11 cellular contexts compared by ENCODE assay signal in genomic region chr7:34133356-34133982, GRCh38.
DNase-seq lines count a peak whose midpoint lies in the region; ATAC-seq and TF ChIP-seq lines count a peak whose summit lies in the region.
"Had no signal": no experiment of that assay in that cellular context is flagged by ENCODE, and none has a peak within 500 bp of the region (broad histone marks: within the 10 kb centered on the region; RNA-seq: fewer than 3 reads in every experiment).

No MANE protein-coding gene starts in this region.

- no peak overlapping the region for H3K4me3 ChIP-seq in foreskin fibroblast (ENCODE audit: low read depth in 1 of 2, low read length in 2 of 2)

- peak; percentile 85 for DNase-seq in A172 (ENCODE audit: low spot score)
- peak; percentile 90 for DNase-seq in GM04504 (ENCODE audit: low read depth)
- peak; percentile 86 to 90 for DNase-seq in foreskin fibroblast
- no peak for DNase-seq in stimulated activated CD4-positive, alpha-beta T cell treated with anti-CD3 and anti-CD28 coated beads, Interleukin-2, amount 100 ng/mL, for 24 hours
- no peak for DNase-seq in central memory CD4-positive, alpha-beta T cell
- no peak for DNase-seq in GM10248 (ENCODE audit: extremely low spot score)
- DNase-seq: activated T-cell treated with anti-CD3 and anti-CD28 coated beads for 4 hours, T-helper 9 cell had no signal

- TF ChIP-seq CTCF in foreskin fibroblast (IDR thresholded peaks at IDR 0.05; ENCODE audit: low read depth, low read length) (no peak), GM10248 (IDR thresholded peaks at IDR 0.05; ENCODE audit: control extremely low read depth, extremely low read depth, low read depth, missing control alignments) (no peak)

- POLR2A ChIA-PET in GM10248 (lab: Yijun Ruan, JAX) = no interaction called here

- CTCF ChIA-PET in GM10248 (lab: Yijun Ruan, JAX) = interaction anchor here (1.2 to 1.5 kb wide), 4 partner anchors 10 to 75 kb away, joined by 3 to 4 read pairs (median 3); no protein-coding TSS in a partner anchor

- ATAC-seq in SK-N-SH treated with all-trans-retinoic acid at 6 μM for 48 hours (peak; percentile 89), GM21529 (IDR thresholded peaks at IDR 0.05; ENCODE audit: unreplicated experiment) (no peak)
- ATAC-seq: stimulated activated naive CD8-positive, alpha-beta T cell treated with anti-CD3 and anti-CD28 coated beads, Interleukin-15, amount 100 ng/mL, for 72 hours had no signal

TF ChIP-seq in SK-N-SH treated with all-trans-retinoic acid at 6 μM for 48 hours, 23 proteins besides CTCF, POLR2A, EP300 and RAD21:
- TF ChIP-seq CSDC2 (CRISPR knock-in tag; IDR thresholded peaks at IDR 0.05) = peak; percentile 5; the same call in 1 of the 2 replicates
- TF ChIP-seq ZNF70 (CRISPR knock-in tag; IDR thresholded peaks at IDR 0.05) = no peak
- no peak for TF ChIP-seq PATZ1 (CRISPR knock-in tag; IDR thresholded peaks at IDR 0.05; ENCODE audit: borderline replicate concordance)
- no peak for TF ChIP-seq TSHZ2 (CRISPR knock-in tag; IDR thresholded peaks at IDR 0.05)
- peak; percentile 61 for TF ChIP-seq ISL1 (CRISPR knock-in tag; IDR thresholded peaks at IDR 0.05)
- no peak for TF ChIP-seq PPARA (CRISPR knock-in tag; IDR thresholded peaks at IDR 0.05; ENCODE audit: borderline replicate concordance)
- no peak for TF ChIP-seq TOX (CRISPR knock-in tag; IDR thresholded peaks at IDR 0.05; ENCODE audit: borderline replicate concordance)

Comparison
In these comparisons a context has a peak if more than half of its experiments do, and no peak if none do; other contexts are left out.
1. DNase-seq: peak in A172 (single experiment), GM04504 (single experiment) and foreskin fibroblast (2 of 2); none in stimulated activated CD4-positive, alpha-beta T cell treated with anti-CD3 and anti-CD28 coated beads, Interleukin-2, amount 100 ng/mL, for 24 hours (0 of 2), central memory CD4-positive, alpha-beta T cell (single experiment) and GM10248 (single experiment).